4 cellular contexts compared by ENCODE assay signal in the genomic region with DNA sequence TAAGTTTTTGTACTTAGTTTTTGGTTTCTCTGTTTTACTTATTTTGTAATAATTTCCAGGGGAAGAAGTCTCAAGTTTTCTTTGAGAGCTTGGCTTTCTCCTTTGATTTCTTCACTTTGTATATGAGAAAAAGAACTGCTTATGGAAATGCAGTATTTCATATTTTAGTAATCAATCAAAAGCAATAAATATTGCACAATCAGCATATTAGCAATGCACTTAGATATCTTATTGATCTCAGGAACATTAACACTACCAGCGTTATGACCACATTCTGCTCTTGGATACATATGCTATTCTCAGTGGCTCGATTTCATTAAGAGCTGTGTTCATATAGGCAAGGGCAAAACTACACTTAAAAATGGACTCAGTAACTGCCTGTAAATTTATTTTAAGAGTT.
TF ChIP-seq lines count a peak whose summit lies in the region.

No MANE protein-coding gene starts in this region.

TF ChIP-seq in A549, 52 proteins besides CTCF, POLR2A, EP300 and RAD21:
- TF ChIP-seq MAFK (IDR thresholded peaks at IDR 0.05; ENCODE audit: partially characterized antibody) (peak; percentile 77), BCL3 (IDR thresholded peaks at IDR 0.05) (no peak), GATA3 (IDR thresholded peaks at IDR 0.05; ENCODE audit: borderline replicate concordance) (no peak)

TF ChIP-seq in IMR-90, 13 proteins besides CTCF, POLR2A, EP300 and RAD21:
- TF ChIP-seq BHLHE40 (IDR thresholded peaks at IDR 0.05; ENCODE audit: low read depth, low read length) (no peak), MAFK (IDR thresholded peaks at IDR 0.05; ENCODE audit: low read depth, low read length) (peak; percentile 94), FOS (IDR thresholded peaks at IDR 0.05; ENCODE audit: low read depth, low read length) (no peak), RFX5 (IDR thresholded peaks at IDR 0.05; ENCODE audit: low read depth, low read length) (no peak), CEBPB (IDR thresholded peaks at IDR 0.05; ENCODE audit: low read depth, low read length) (peak; percentile 29; the same call in 1 of the 2 replicates), NFE2L2 (IDR thresholded peaks at IDR 0.05; ENCODE audit: low read depth, low read length) (no peak)
- TF ChIP-seq, protein P1, sequence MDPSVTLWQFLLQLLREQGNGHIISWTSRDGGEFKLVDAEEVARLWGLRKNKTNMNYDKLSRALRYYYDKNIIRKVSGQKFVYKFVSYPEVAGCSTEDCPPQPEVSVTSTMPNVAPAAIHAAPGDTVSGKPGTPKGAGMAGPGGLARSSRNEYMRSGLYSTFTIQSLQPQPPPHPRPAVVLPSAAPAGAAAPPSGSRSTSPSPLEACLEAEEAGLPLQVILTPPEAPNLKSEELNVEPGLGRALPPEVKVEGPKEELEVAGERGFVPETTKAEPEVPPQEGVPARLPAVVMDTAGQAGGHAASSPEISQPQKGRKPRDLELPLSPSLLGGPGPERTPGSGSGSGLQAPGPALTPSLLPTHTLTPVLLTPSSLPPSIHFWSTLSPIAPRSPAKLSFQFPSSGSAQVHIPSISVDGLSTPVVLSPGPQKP (IDR thresholded peaks at IDR 0.05; ENCODE audit: borderline replicate concordance, low read depth, low read length), result no peak

TF ChIP-seq in K562, 482 proteins besides CTCF, POLR2A, EP300 and RAD21:
- TF ChIP-seq NR2C1 (IDR thresholded peaks at IDR 0.05) (no peak), NR2C1 (tag; IDR thresholded peaks at IDR 0.05) (no peak), ZNF277 (CRISPR knock-in tag; IDR thresholded peaks at IDR 0.05; ENCODE audit: borderline replicate concordance) (no peak), C11orf30 (IDR thresholded peaks at IDR 0.05; ENCODE audit: low read depth) (0 out of 2 replicates have a peak, but pooled peaks have one; percentile 24), TAF7 (tag; IDR thresholded peaks at IDR 0.05) (no peak), MAFG (tag; conservative IDR thresholded peaks at IDR 0.05) (peak; percentile 49; the same call in 1 of the 2 replicates), ZNF316 (IDR thresholded peaks at IDR 0.05) (peak; percentile 78), TAF1 (IDR thresholded peaks at IDR 0.05; ENCODE audit: control insufficient read depth, extremely low read depth, insufficient read depth, low read length, severe bottlenecking) (no peak), MAFK (IDR thresholded peaks at IDR 0.05; ENCODE audit: low read length) (peak; percentile 85), MAFF (IDR thresholded peaks at IDR 0.05; ENCODE audit: low read length) (peak; percentile 68), NCOA4 (IDR thresholded peaks at IDR 0.05; ENCODE audit: partially characterized antibody) (no peak)

TF ChIP-seq in H1, 55 proteins besides CTCF, POLR2A, EP300 and RAD21:
- TF ChIP-seq MAFK (IDR thresholded peaks at IDR 0.05; ENCODE audit: low read depth, low read length) (peak; percentile 15; the same call in 1 of the 2 replicates), TAF7 (optimal IDR thresholded peaks at IDR 0.05; ENCODE audit: borderline replicate concordance, low read depth, low read length) (no peak), GTF2F1 (IDR thresholded peaks at IDR 0.05; ENCODE audit: borderline replicate concordance, low read depth, low read length) (no peak)
